ENCODE assay signal across 20 cellular contexts in the genomic region with DNA sequence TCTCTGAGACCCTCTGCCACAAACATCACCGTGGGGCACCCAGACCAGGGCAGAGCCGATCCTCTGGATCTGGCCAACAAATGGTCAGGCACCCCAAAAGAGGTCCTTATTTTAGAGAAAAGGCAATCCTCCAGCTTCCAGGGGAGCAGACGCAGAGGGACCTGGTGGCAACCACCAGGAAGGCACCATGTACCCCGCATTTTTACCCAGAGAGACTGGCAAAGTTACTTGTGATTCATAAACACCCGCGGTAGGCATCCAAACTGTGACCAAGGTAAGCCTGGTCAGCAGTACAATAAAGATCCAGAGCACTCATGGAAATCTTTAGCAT. TPM values are rescaled to one million over a fixed set of nuclear protein-coding genes. Genes with fewer than 3 reads are reported as not detected.
A peak's percentile ranks its signal among the peaks of the same experiment; 100 is the strongest.
DNase-seq lines count a peak whose midpoint lies in the region; ATAC-seq, FAIRE-seq and TF ChIP-seq lines count a peak whose summit lies in the region.
"Had no signal": no experiment of that assay in that cellular context is flagged by ENCODE, and none has a peak within 500 bp of the region (broad histone marks: within the 10 kb centered on the region; RNA-seq: fewer than 3 reads in every experiment).

No MANE protein-coding gene starts in this region.

- H3K27ac ChIP-seq in astrocyte (ENCODE audit: low read depth, low read length) (no peak overlapping the region), sigmoid colon (peak overlapping the region; percentile 86 to 97 (median 92))
- H3K27ac ChIP-seq: HL-60, PC-9 had no signal

- CTCF ChIA-PET in Calu3 (lab: Charles Lee), result no interaction called here

- H3K9ac ChIP-seq in astrocyte (ENCODE audit: low read length), result no peak overlapping the region

- H3K4me1 ChIP-seq in astrocyte (ENCODE audit: insufficient read depth, low read length), result peaks cover 4% of the 10 kb centered on the region
- H3K4me1 ChIP-seq in sigmoid colon, result peaks cover 0 to 96% (median 91%) of the 10 kb centered on the region in 4 donors
- H3K4me1 ChIP-seq: prostate gland had no signal

- H3K9me3 ChIP-seq in astrocyte (ENCODE audit: insufficient read depth, low read depth, low read length), result no peaks in the 10 kb centered on the region
- H3K9me3 ChIP-seq in sigmoid colon, result no peaks in the 10 kb centered on the region
- H3K9me3 ChIP-seq: prostate gland had no signal

- TF ChIP-seq CTCF in Calu3 (IDR thresholded peaks at IDR 0.05; ENCODE audit: unreplicated experiment) (no peak), astrocyte (IDR thresholded peaks at IDR 0.05; ENCODE audit: insufficient read depth, low read depth, low read length) (no peak), sigmoid colon (IDR thresholded peaks at IDR 0.05) (no peak)

- FAIRE-seq in astrocyte (lab: Jason Lieb, UNC) (no peak), RCC 7860 (lab: Jason Lieb, UNC) (no peak)
- FAIRE-seq: D721Med had no signal

- H3K4me1 Mint-ChIP-seq in Calu3 (ENCODE audit: low read depth, unreplicated experiment) (no peaks in the 10 kb centered on the region), astrocyte (ENCODE audit: low read depth, unreplicated experiment) (peaks cover 25% of the 10 kb centered on the region)
- H3K4me1 Mint-ChIP-seq: activated T-helper 17 cell treated with anti-CD3 and anti-CD28 coated beads, Interleukin-2, amount 50 U/mL, for 72 hours had no signal

- ATAC-seq in left lobe of liver, result peak; percentile 6
- ATAC-seq: activated T-helper 17 cell treated with anti-CD3 and anti-CD28 coated beads, Interleukin-2, amount 50 U/mL, for 72 hours; SK-N-SH treated with all-trans-retinoic acid at 6 μM for 48 hours had no signal

- H3K27me3 Mint-ChIP-seq in Calu3 (ENCODE audit: unreplicated experiment) (peaks cover 82% of the 10 kb centered on the region), astrocyte (ENCODE audit: low read depth, unreplicated experiment) (peaks cover 9% of the 10 kb centered on the region)

- WGBS in sigmoid colon, 2 donors, result 91 to 93% methylated on average over 6 of the region's 6 CpGs

- H3K36me3 Mint-ChIP-seq in Calu3 (ENCODE audit: insufficient read depth, unreplicated experiment), result no peaks in the 10 kb centered on the region
- H3K36me3 Mint-ChIP-seq in astrocyte (ENCODE audit: low read depth, unreplicated experiment), result peaks cover 16% of the 10 kb centered on the region
- H3K36me3 Mint-ChIP-seq: type B pancreatic cell had no signal

- H3K4me3 ChIP-seq in astrocyte (ENCODE audit: insufficient read depth, low read depth, low read length) (no peak overlapping the region), sigmoid colon (peak overlapping the region; percentile 26 to 52 (median 44))
- H3K4me3 ChIP-seq: PC-9 had no signal

- peaks cover 16% of the 10 kb centered on the region for H3K79me2 ChIP-seq in astrocyte (ENCODE audit: insufficient read depth, low read length)

- H3K9me3 Mint-ChIP-seq in Calu3 (ENCODE audit: low read depth, unreplicated experiment) (no peaks in the 10 kb centered on the region), astrocyte (ENCODE audit: unreplicated experiment) (peaks cover 3% of the 10 kb centered on the region)
- H3K9me3 Mint-ChIP-seq: activated T-helper 17 cell treated with anti-CD3 and anti-CD28 coated beads, Interleukin-2, amount 50 U/mL, for 72 hours; type B pancreatic cell had no signal

- H3K27me3 ChIP-seq in astrocyte (ENCODE audit: insufficient read depth, low read length) (peaks cover 22% of the 10 kb centered on the region), sigmoid colon (no peaks in the 10 kb centered on the region)

- no peak for TF ChIP-seq POLR2A in sigmoid colon (IDR thresholded peaks at IDR 0.05)

- peak overlapping the region; percentile 43 for H3K4me3 Mint-ChIP-seq in Calu3 (ENCODE audit: low read depth, unreplicated experiment)
- no peak overlapping the region for H3K4me3 Mint-ChIP-seq in astrocyte (ENCODE audit: unreplicated experiment)
- H3K4me3 Mint-ChIP-seq: activated T-helper 17 cell treated with anti-CD3 and anti-CD28 coated beads, Interleukin-2, amount 50 U/mL, for 72 hours had no signal

- no TSS peak for BruUV-seq in Calu3 (replicated peaks; lab: Mats Ljungman, UMichigan)

- DNase-seq in Calu3, result no peak
- DNase-seq in astrocyte (ENCODE audit: low read depth), result no peak
- DNase-seq in left lobe of liver (ENCODE audit: low spot score), result no peak
- DNase-seq in sigmoid colon, result no peak
- no peak for DNase-seq in GDM1 (lab: John Stamatoyannopoulos, UW)
- no peak for DNase-seq in DMS53 (lab: John Stamatoyannopoulos, UW)
- no peak for DNase-seq in RCC 7860 (ENCODE audit: low spot score)
- DNase-seq in activated gamma-delta T cell treated with Interleukin-2 at 50 U/mL for 16 hours, result no peak
- DNase-seq: activated CD4-positive, alpha-beta T cell treated with anti-CD3 and anti-CD28 coated beads, Interleukin-2, amount 50 U/mL, for 48 hours; NCI-H187 treated with DMSO at 0.1 percent for 48 hours; NCI-H526; PC-9; stimulated activated CD4-positive, alpha-beta T cell treated with anti-CD3 and anti-CD28 coated beads, Interleukin-2, amount 100 ng/mL, for 24 hours had no signal

- peak overlapping the region; percentile 80 for H3K4me2 ChIP-seq in astrocyte (ENCODE audit: low read length)
- H3K4me2 ChIP-seq: PC-9 had no signal

- no peak for TF ChIP-seq EP300 in sigmoid colon (IDR thresholded peaks at IDR 0.05)

- peaks cover 51% of the 10 kb centered on the region for H4K20me1 ChIP-seq in astrocyte (ENCODE audit: insufficient read depth, low read length)

- no peak overlapping the region for H3K27ac Mint-ChIP-seq in Calu3 (ENCODE audit: unreplicated experiment)
- H3K27ac Mint-ChIP-seq in astrocyte (ENCODE audit: unreplicated experiment), result no peak overlapping the region
- H3K27ac Mint-ChIP-seq: activated T-helper 17 cell treated with anti-CD3 and anti-CD28 coated beads, Interleukin-2, amount 50 U/mL, for 72 hours; type B pancreatic cell had no signal

- H3K36me3 ChIP-seq in astrocyte (ENCODE audit: insufficient read depth, low read length) (no peaks in the 10 kb centered on the region), sigmoid colon (peaks cover 0 to 12% (median 5%) of the 10 kb centered on the region in 4 donors)
- H3K36me3 ChIP-seq: prostate gland had no signal

- intact Hi-C loops in Calu3 (cut with micrococcal nuclease; ENCODE audit: unreplicated experiment) (no loop called here), sigmoid colon (cut with DNase I) (no loop called here)

- H2AFZ ChIP-seq in astrocyte (ENCODE audit: low read depth, low read length), result no peak overlapping the region
- H2AFZ ChIP-seq: PC-9 had no signal

RNA-seq across cellular contexts. Expression of a gene that starts 10.5 kb away (rescaled TPM):
- total RNA-seq in Calu3 (2022) (0.31 TPM in 1 of 2 replicates, not detected in the other), astrocyte (73.3 and 75.1 TPM in 2 replicates), left lobe of liver (31.0 TPM), sigmoid colon (100 to 1,000 TPM; 125 to 357 (median 195) TPM)
- polyA plus RNA-seq in sigmoid colon, result 10 to 100 TPM in 2 of 3 donors, 1 to 10 TPM in 1; 3.2 to 40.6 (median 17.4) TPM

RNA-seq across cellular contexts. Expression of a gene that starts 18.9 kb away (rescaled TPM):
- total RNA-seq in Calu3 (2022) (not detected in 2 replicates), astrocyte (0.18 TPM in 1 of 2 replicates, not detected in the other), left lobe of liver (not detected), sigmoid colon (1 to 10 TPM in 1 of 4 donors, under 1 TPM in 2, not detected in 1; 0.36 to 1.4 (median 0.66) TPM)
- polyA plus RNA-seq in sigmoid colon, result under 1 TPM in 2 of 3 donors, not detected in 1; 0.48 to 0.60 TPM
- total RNA-seq: activated T-helper 17 cell treated with anti-CD3 and anti-CD28 coated beads, Interleukin-2, amount 50 U/mL, for 72 hours; fibroblast of villous mesenchyme; PC-9; prostate gland had no signal

RNA-seq across cellular contexts. Expression of a gene that starts 36.4 kb away (rescaled TPM):
- total RNA-seq in Calu3 (2022), result 8.7 and 9.3 TPM in 2 replicates
- 2.9 and 3.0 TPM in 2 replicates for total RNA-seq in astrocyte
- 3.7 TPM for total RNA-seq in left lobe of liver
- 1 to 10 TPM; 5.6 to 8.6 (median 7.9) TPM for total RNA-seq in sigmoid colon
- 1 to 10 TPM; 1.4 to 6.5 (median 1.8) TPM for polyA plus RNA-seq in sigmoid colon

Comparison
In these comparisons a context has a peak if more than half of its experiments do, and no peak if none do; other contexts are left out.
1. RNA of a gene that starts 10.5 kb away (total RNA-seq): 125 to 357 TPM in sigmoid colon, 73.3 to 75.1 TPM in astrocyte and 31.0 TPM in left lobe of liver (single experiment); 0.31 TPM in Calu3; every median in the first group is over 10 times any median in the second.